Comparison of ENCODE assay signal across 8 cellular contexts in genomic region chr10:24724381-24725228, GRCh38. TPM values are rescaled to one million over a fixed set of nuclear protein-coding genes. Genes with fewer than 3 reads are reported as not detected.
DNase-seq lines count a peak whose midpoint lies in the region; ATAC-seq and TF ChIP-seq lines count a peak whose summit lies in the region.

No MANE protein-coding gene starts in this region.

- peak overlapping the region; percentile 84 for H3K27ac ChIP-seq in C4-2B

- TF ChIP-seq CTCF in C4-2B (conservative IDR thresholded peaks at IDR 0.05): no peak

- peak; percentile 74 for ATAC-seq in GM19372 (IDR thresholded peaks at IDR 0.05; ENCODE audit: low read depth, unreplicated experiment)
- ATAC-seq in HG03521 (IDR thresholded peaks at IDR 0.05; ENCODE audit: unreplicated experiment): peak; percentile 83
- peak; percentile 85 for ATAC-seq in left lobe of liver

- DNase-seq in NCI-H69 (lab: John Stamatoyannopoulos, UW) (peak; percentile 95), dedifferentiated amniotic fluid mesenchymal stem cell (ENCODE audit: extremely low spot score) (peak; percentile 97), left lobe of liver (ENCODE audit: low spot score) (peak; percentile 98)
- DNase-seq in activated CD4-positive, alpha-beta T cell treated with anti-CD3 and anti-CD28 coated beads, Interleukin-2, amount 50 U/mL, for 1 hour: peak; percentile 95
- peak; percentile 97 for DNase-seq in stimulated activated CD4-positive, alpha-beta T cell treated with anti-CD3 and anti-CD28 coated beads, Interleukin-2, amount 100 ng/mL, for 24 hours

RNA-seq across cellular contexts. Expression of gene ARHGAP21, which starts 0.9 kb away (rescaled TPM):
- total RNA-seq in left lobe of liver: 26.7 TPM

Comparison
In these comparisons a context has a peak if more than half of its experiments do, and no peak if none do; other contexts are left out.
1. Peak in every context shown above with its lines: DNase-seq, ATAC-seq and H3K27ac ChIP-seq.